In genomic region chr14:101761032-101761880, GRCh38 we compare ENCODE assay signal across 1 cellular context.
TF ChIP-seq lines count a peak whose summit lies in the region.

Gene PPP2R5C (plus strand): TSS chr14:101761709. CDS start chr14:101761894, 185 bp downstream.

TF ChIP-seq in HepG2, 621 proteins besides CTCF, POLR2A, EP300 and RAD21 (continued from another document and continues in another):
- TF ChIP-seq RARG (CRISPR knock-in tag; IDR thresholded peaks at IDR 0.05; ENCODE audit: low read depth) (no peak), ISX (CRISPR knock-in tag; conservative IDR thresholded peaks at IDR 0.05) (no peak), BCL6 (CRISPR knock-in tag; IDR thresholded peaks at IDR 0.05) (0 out of 2 replicates have a peak, but pooled peaks have one; percentile 30), ATF7-NPFF (CRISPR knock-in tag; IDR thresholded peaks at IDR 0.05; ENCODE audit: low read depth) (peak; percentile 82; the same call in 1 of the 2 replicates), HNRNPUL1 (IDR thresholded peaks at IDR 0.05; ENCODE audit: low read depth, low read length) (no peak), ZNF768 (CRISPR knock-in tag; IDR thresholded peaks at IDR 0.05) (peak; percentile 68; the same call in 1 of the 2 replicates), SP2 (CRISPR knock-in tag; IDR thresholded peaks at IDR 0.05) (peak; percentile 60), ZNF354B (CRISPR knock-in tag; IDR thresholded peaks at IDR 0.05) (no peak), ZNF205 (CRISPR knock-in tag; IDR thresholded peaks at IDR 0.05) (peak; percentile 16; the same call in 1 of the 2 replicates), ZFYVE20 (CRISPR knock-in tag; IDR thresholded peaks at IDR 0.05; ENCODE audit: borderline replicate concordance, low read depth) (0 out of 2 replicates have a peak, but pooled peaks have one; percentile 71), SP5 (CRISPR knock-in tag; IDR thresholded peaks at IDR 0.05; ENCODE audit: borderline replicate concordance, low read depth) (0 out of 2 replicates have a peak, but pooled peaks have one; percentile 33), REPIN1 (CRISPR knock-in tag; IDR thresholded peaks at IDR 0.05; ENCODE audit: borderline replicate concordance, low read depth) (no peak), ZNF512 (CRISPR knock-in tag; IDR thresholded peaks at IDR 0.05) (no peak), IRF9 (CRISPR knock-in tag; IDR thresholded peaks at IDR 0.05; ENCODE audit: borderline replicate concordance) (peak; percentile 76; the same call in 1 of the 2 replicates), FOXM1 (CRISPR knock-in tag; IDR thresholded peaks at IDR 0.05) (no peak), ATF7 (IDR thresholded peaks at IDR 0.05) (no peak), ATF7 (CRISPR knock-in tag; IDR thresholded peaks at IDR 0.05) (no peak), KAT2B (IDR thresholded peaks at IDR 0.05; ENCODE audit: borderline replicate concordance, low read depth, low read length) (no peak), KLF16 (CRISPR knock-in tag; IDR thresholded peaks at IDR 0.05) (peak in 1 of 2 experiments; percentile 72; a peak in 2 of 4 replicates), ATF2 (CRISPR knock-in tag; IDR thresholded peaks at IDR 0.05) (no peak), ETV5 (CRISPR knock-in tag; IDR thresholded peaks at IDR 0.05; ENCODE audit: borderline replicate concordance) (0 out of 2 replicates have a peak, but pooled peaks have one; percentile 21)
- TF ChIP-seq, protein P1, sequence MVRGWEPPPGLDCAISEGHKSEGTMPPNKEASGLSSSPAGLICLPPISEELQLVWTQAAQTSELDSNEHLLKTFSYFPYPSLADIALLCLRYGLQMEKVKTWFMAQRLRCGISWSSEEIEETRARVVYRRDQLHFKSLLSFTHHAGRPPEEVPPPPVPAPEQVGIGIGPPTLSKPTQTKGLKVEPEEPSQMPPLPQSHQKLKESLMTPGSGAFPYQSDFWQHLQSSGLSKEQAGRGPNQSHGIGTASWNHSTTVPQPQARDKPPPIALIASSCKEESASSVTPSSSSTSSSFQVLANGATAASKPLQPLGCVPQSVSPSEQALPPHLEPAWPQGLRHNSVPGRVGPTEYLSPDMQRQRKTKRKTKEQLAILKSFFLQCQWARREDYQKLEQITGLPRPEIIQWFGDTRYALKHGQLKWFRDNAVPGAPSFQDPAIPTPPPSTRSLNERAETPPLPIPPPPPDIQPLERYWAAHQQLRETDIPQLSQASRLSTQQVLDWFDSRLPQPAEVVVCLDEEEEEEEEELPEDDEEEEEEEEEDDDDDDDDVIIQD (CRISPR knock-in tag; IDR thresholded peaks at IDR 0.05; ENCODE audit: low read depth): no peak
- TF ChIP-seq, protein P2, sequence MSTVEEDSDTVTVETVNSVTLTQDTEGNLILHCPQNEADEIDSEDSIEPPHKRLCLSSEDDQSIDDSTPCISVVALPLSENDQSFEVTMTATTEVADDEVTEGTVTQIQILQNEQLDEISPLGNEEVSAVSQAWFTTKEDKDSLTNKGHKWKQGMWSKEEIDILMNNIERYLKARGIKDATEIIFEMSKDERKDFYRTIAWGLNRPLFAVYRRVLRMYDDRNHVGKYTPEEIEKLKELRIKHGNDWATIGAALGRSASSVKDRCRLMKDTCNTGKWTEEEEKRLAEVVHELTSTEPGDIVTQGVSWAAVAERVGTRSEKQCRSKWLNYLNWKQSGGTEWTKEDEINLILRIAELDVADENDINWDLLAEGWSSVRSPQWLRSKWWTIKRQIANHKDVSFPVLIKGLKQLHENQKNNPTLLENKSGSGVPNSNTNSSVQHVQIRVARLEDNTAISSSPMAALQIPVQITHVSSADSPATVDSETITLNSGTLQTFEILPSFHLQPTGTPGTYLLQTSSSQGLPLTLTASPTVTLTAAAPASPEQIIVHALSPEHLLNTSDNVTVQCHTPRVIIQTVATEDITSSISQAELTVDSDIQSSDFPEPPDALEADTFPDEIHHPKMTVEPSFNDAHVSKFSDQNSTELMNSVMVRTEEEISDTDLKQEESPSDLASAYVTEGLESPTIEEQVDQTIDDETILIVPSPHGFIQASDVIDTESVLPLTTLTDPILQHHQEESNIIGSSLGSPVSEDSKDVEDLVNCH (CRISPR knock-in tag; IDR thresholded peaks at IDR 0.05): no peak
- TF ChIP-seq, protein P3, sequence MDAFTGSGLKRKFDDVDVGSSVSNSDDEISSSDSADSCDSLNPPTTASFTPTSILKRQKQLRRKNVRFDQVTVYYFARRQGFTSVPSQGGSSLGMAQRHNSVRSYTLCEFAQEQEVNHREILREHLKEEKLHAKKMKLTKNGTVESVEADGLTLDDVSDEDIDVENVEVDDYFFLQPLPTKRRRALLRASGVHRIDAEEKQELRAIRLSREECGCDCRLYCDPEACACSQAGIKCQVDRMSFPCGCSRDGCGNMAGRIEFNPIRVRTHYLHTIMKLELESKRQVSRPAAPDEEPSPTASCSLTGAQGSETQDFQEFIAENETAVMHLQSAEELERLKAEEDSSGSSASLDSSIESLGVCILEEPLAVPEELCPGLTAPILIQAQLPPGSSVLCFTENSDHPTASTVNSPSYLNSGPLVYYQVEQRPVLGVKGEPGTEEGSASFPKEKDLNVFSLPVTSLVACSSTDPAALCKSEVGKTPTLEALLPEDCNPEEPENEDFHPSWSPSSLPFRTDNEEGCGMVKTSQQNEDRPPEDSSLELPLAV (CRISPR knock-in tag; conservative IDR thresholded peaks at IDR 0.05; ENCODE audit: low read depth): no peak
- TF ChIP-seq, protein P4, sequence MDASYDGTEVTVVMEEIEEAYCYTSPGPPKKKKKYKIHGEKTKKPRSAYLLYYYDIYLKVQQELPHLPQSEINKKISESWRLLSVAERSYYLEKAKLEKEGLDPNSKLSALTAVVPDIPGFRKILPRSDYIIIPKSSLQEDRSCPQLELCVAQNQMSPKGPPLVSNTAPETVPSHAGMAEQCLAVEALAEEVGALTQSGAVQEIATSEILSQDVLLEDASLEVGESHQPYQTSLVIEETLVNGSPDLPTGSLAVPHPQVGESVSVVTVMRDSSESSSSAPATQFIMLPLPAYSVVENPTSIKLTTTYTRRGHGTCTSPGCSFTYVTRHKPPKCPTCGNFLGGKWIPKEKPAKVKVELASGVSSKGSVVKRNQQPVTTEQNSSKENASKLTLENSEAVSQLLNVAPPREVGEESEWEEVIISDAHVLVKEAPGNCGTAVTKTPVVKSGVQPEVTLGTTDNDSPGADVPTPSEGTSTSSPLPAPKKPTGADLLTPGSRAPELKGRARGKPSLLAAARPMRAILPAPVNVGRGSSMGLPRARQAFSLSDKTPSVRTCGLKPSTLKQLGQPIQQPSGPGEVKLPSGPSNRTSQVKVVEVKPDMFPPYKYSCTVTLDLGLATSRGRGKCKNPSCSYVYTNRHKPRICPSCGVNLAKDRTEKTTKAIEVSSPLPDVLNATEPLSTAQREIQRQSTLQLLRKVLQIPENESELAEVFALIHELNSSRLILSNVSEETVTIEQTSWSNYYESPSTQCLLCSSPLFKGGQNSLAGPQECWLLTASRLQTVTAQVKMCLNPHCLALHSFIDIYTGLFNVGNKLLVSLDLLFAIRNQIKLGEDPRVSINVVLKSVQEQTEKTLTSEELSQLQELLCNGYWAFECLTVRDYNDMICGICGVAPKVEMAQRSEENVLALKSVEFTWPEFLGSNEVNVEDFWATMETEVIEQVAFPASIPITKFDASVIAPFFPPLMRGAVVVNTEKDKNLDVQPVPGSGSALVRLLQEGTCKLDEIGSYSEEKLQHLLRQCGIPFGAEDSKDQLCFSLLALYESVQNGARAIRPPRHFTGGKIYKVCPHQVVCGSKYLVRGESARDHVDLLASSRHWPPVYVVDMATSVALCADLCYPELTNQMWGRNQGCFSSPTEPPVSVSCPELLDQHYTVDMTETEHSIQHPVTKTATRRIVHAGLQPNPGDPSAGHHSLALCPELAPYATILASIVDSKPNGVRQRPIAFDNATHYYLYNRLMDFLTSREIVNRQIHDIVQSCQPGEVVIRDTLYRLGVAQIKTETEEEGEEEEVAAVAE (CRISPR knock-in tag; IDR thresholded peaks at IDR 0.05; ENCODE audit: borderline replicate concordance): no peak
- TF ChIP-seq, protein P5, sequence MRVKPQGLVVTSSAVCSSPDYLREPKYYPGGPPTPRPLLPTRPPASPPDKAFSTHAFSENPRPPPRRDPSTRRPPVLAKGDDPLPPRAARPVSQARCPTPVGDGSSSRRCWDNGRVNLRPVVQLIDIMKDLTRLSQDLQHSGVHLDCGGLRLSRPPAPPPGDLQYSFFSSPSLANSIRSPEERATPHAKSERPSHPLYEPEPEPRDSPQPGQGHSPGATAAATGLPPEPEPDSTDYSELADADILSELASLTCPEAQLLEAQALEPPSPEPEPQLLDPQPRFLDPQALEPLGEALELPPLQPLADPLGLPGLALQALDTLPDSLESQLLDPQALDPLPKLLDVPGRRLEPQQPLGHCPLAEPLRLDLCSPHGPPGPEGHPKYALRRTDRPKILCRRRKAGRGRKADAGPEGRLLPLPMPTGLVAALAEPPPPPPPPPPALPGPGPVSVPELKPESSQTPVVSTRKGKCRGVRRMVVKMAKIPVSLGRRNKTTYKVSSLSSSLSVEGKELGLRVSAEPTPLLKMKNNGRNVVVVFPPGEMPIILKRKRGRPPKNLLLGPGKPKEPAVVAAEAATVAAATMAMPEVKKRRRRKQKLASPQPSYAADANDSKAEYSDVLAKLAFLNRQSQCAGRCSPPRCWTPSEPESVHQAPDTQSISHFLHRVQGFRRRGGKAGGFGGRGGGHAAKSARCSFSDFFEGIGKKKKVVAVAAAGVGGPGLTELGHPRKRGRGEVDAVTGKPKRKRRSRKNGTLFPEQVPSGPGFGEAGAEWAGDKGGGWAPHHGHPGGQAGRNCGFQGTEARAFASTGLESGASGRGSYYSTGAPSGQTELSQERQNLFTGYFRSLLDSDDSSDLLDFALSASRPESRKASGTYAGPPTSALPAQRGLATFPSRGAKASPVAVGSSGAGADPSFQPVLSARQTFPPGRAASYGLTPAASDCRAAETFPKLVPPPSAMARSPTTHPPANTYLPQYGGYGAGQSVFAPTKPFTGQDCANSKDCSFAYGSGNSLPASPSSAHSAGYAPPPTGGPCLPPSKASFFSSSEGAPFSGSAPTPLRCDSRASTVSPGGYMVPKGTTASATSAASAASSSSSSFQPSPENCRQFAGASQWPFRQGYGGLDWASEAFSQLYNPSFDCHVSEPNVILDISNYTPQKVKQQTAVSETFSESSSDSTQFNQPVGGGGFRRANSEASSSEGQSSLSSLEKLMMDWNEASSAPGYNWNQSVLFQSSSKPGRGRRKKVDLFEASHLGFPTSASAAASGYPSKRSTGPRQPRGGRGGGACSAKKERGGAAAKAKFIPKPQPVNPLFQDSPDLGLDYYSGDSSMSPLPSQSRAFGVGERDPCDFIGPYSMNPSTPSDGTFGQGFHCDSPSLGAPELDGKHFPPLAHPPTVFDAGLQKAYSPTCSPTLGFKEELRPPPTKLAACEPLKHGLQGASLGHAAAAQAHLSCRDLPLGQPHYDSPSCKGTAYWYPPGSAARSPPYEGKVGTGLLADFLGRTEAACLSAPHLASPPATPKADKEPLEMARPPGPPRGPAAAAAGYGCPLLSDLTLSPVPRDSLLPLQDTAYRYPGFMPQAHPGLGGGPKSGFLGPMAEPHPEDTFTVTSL (CRISPR knock-in tag; IDR thresholded peaks at IDR 0.05; ENCODE audit: borderline replicate concordance): no peak
